In genomic region chr3:13011369-13012227, GRCh38 we compare ENCODE assay signal across 8 cellular contexts.
DNase-seq lines count a peak whose midpoint lies in the region; ATAC-seq and TF ChIP-seq lines count a peak whose summit lies in the region.

No MANE protein-coding gene starts in this region.

- H3K9ac ChIP-seq in colonic mucosa (ENCODE audit: low read depth in 2 of 2, low read length in 2 of 2): peak overlapping the region in 1 of 2 donors; percentile 60

- peak; percentile 73 for DNase-seq in DMS 273 (lab: John Stamatoyannopoulos, UW; ENCODE audit: unreplicated experiment)
- DNase-seq in activated CD4-positive, CD25-positive, alpha-beta regulatory T cell (lab: John Stamatoyannopoulos, UW): peak; percentile 35 to 76 (median 57)
- peak; percentile 45 for DNase-seq in colonic mucosa
- DNase-seq in stimulated activated CD4-positive, alpha-beta T cell treated with anti-CD3 and anti-CD28 coated beads, Interleukin-15, amount 100 ng/mL, for 1 hour (ENCODE audit: low read depth in 1 of 2, low spot score in 1 of 2): peak; percentile 62 to 64
- DNase-seq in NCI-H345 treated with DMSO at 0.1 percent for 48 hours (lab: John Stamatoyannopoulos, UW; ENCODE audit: unreplicated experiment): no peak
- DNase-seq in osteocyte (ENCODE audit: extremely low spot score, unreplicated experiment): no peak

- intact Hi-C loops in colonic mucosa (cut with DNase I): no loop called here

- peaks cover 10% of the 10 kb centered on the region for H3K4me1 ChIP-seq in colonic mucosa

- no peaks in the 10 kb centered on the region for H3K9me3 Mint-ChIP-seq in IgD-negative memory B cell
- no peaks in the 10 kb centered on the region for H3K9me3 Mint-ChIP-seq in osteocyte (ENCODE audit: unreplicated experiment)

- no peaks in the 10 kb centered on the region for H3K9me3 ChIP-seq in colonic mucosa

- no peaks in the 10 kb centered on the region for H3K36me3 ChIP-seq in colonic mucosa

- H3K4me3 Mint-ChIP-seq in IgD-negative memory B cell (peak overlapping the region; percentile 61 to 92 (median 82)), osteocyte (ENCODE audit: unreplicated experiment) (no peak overlapping the region)

- H3K36me3 Mint-ChIP-seq in IgD-negative memory B cell (peaks cover 13% of the 10 kb centered on the region), osteocyte (ENCODE audit: unreplicated experiment) (no peaks in the 10 kb centered on the region)

- H3K4me1 Mint-ChIP-seq in IgD-negative memory B cell: peaks cover 48 to 70% (median 56%) of the 10 kb centered on the region in 3 donors
- H3K4me1 Mint-ChIP-seq in osteocyte (ENCODE audit: unreplicated experiment): peaks cover 25% of the 10 kb centered on the region

- TF ChIP-seq CTCF in colonic mucosa (IDR thresholded peaks at IDR 0.05) (no peak), osteocyte (IDR thresholded peaks at IDR 0.05) (no peak)

- peak overlapping the region; percentile 96 to 99 (median 98) for H3K27ac Mint-ChIP-seq in IgD-negative memory B cell
- no peak overlapping the region for H3K27ac Mint-ChIP-seq in osteocyte (ENCODE audit: unreplicated experiment)

- H3K4me3 ChIP-seq in colonic mucosa: no peak overlapping the region

- peak; percentile 46 for ATAC-seq in GM21367 (IDR thresholded peaks at IDR 0.05; ENCODE audit: unreplicated experiment)

- no peaks in the 10 kb centered on the region for H3K27me3 ChIP-seq in colonic mucosa

- no peaks in the 10 kb centered on the region for H3K27me3 Mint-ChIP-seq in IgD-negative memory B cell
- H3K27me3 Mint-ChIP-seq in osteocyte (ENCODE audit: unreplicated experiment): no peaks in the 10 kb centered on the region

- H3K27ac ChIP-seq in colonic mucosa: peak overlapping the region; percentile 81

Comparison
In these comparisons a context has a peak if more than half of its experiments do, and no peak if none do; other contexts are left out.
1. DNase-seq: peak in DMS 273 (single experiment), activated CD4-positive, CD25-positive, alpha-beta regulatory T cell (4 of 4), colonic mucosa (single experiment) and stimulated activated CD4-positive, alpha-beta T cell treated with anti-CD3 and anti-CD28 coated beads, Interleukin-15, amount 100 ng/mL, for 1 hour (2 of 2); none in NCI-H345 treated with DMSO at 0.1 percent for 48 hours (single experiment) and osteocyte (single experiment).